Comparison of ENCODE assay signal across 19 cellular contexts in the genomic region with DNA sequence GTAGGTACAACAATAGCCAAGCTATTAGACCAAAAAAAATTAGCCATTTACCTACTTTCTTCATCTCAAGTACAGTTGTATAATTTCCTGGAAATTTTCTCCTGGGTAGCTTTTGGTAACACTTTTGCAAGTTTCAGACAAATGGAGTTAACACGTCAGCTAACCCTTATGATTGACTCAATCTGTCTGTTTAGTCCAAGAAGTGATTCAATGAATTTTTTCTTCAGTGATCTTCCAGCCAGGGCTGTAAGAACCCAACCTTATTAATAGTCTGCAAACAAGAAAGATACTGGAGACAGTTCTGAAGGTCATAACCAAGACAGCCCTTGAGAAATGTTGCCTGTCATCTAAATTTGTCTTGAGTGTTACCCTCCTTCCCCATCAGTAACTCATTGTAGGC. TPM values are rescaled to one million over a fixed set of nuclear protein-coding genes. Genes with fewer than 3 reads are reported as not detected.
"Had no signal": no experiment of that assay in that cellular context is flagged by ENCODE, and none has a peak within 500 bp of the region (broad histone marks: within the 10 kb centered on the region; RNA-seq: fewer than 3 reads in every experiment).

No MANE protein-coding gene starts in this region.

- H3K27me3 Mint-ChIP-seq: activated CD4-positive, alpha-beta T cell treated with anti-CD3 and anti-CD28 coated beads, Interleukin-2, amount 10 ng/mL, durations not matched to agents 24 days and 14 days had no signal

- H3K9me3 ChIP-seq: adrenal gland, body of pancreas, SK-N-SH, transverse colon had no signal

- H3K27ac ChIP-seq: adrenal gland, body of pancreas, parathyroid adenoma had no signal

- ATAC-seq: body of pancreas had no signal

- H3K4me2 ChIP-seq: SK-N-SH had no signal

- H3K4me3 ChIP-seq: adrenal gland, body of pancreas, transverse colon had no signal

- H3K4me1 Mint-ChIP-seq: activated CD4-positive, alpha-beta T cell treated with anti-CD3 and anti-CD28 coated beads, Interleukin-2, amount 10 ng/mL, durations not matched to agents 24 days and 14 days had no signal

- H3K4me3 Mint-ChIP-seq: activated CD4-positive, alpha-beta T cell treated with anti-CD3 and anti-CD28 coated beads, Interleukin-2, amount 10 ng/mL, durations not matched to agents 24 days and 14 days; activated naive CD4-positive, alpha-beta T cell treated with anti-CD3 and anti-CD28 coated beads for 36 hours had no signal

- H2AFZ ChIP-seq: parathyroid adenoma had no signal

- H3K9me2 ChIP-seq: SK-N-SH had no signal

- H3K36me3 ChIP-seq: adrenal gland, transverse colon had no signal

- H3K27ac Mint-ChIP-seq: activated CD4-positive, alpha-beta T cell treated with anti-CD3 and anti-CD28 coated beads, Interleukin-2, amount 10 ng/mL, durations not matched to agents 24 days and 14 days; activated naive CD4-positive, alpha-beta T cell treated with anti-CD3 and anti-CD28 coated beads for 36 hours had no signal

- DNase-seq: activated CD8-positive, alpha-beta memory T cell treated with anti-CD3 and anti-CD28 coated beads for 24 hours; activated naive CD4-positive, alpha-beta T cell treated with anti-CD3 and anti-CD28 coated beads for 36 hours; adrenal gland; body of pancreas; cerebellar nuclear complex; dermis blood vessel endothelial cell; erythroblast; foreskin fibroblast; head of caudate nucleus; mesendoderm; SK-N-SH; stimulated activated CD4-positive, alpha-beta T cell treated with anti-CD3 and anti-CD28 coated beads, Interleukin-2, amount 100 ng/mL, for 24 hours; stimulated activated naive CD4-positive, alpha-beta T cell; substantia nigra; transverse colon had no signal

- H3K9ac ChIP-seq: parathyroid adenoma, SK-N-SH had no signal

- H3K79me2 ChIP-seq: parathyroid adenoma had no signal

- H3K4me1 ChIP-seq: adrenal gland, body of pancreas, parathyroid adenoma, transverse colon had no signal

- H3K27me3 ChIP-seq: adrenal gland, body of pancreas, transverse colon had no signal

RNA-seq across cellular contexts. Expression of gene FIBIN, which starts 30.1 kb away (rescaled TPM):
- total RNA-seq: activated CD4-positive, alpha-beta T cell treated with anti-CD3 and anti-CD28 coated beads, Interleukin-2, amount 10 ng/mL, durations not matched to agents 24 days and 14 days; activated naive CD4-positive, alpha-beta T cell treated with anti-CD3 and anti-CD28 coated beads for 36 hours; T-helper 1 cell treated with Interleukin-12 subunit alpha and Interleukin-12 subunit beta and Interleukin-4 antibody, amounts not matched to agents 30 ng/mL and 1 ng/mL, for 36 hours had no signal
- polyA plus RNA-seq: neural cell had no signal
